Comparison of ENCODE assay signal across 10 cellular contexts in genomic region chr3:46878796-46879436, GRCh38. TPM values are rescaled to one million over a fixed set of nuclear protein-coding genes. Genes with fewer than 3 reads are reported as not detected.
A peak's percentile ranks its signal among the peaks of the same experiment; 100 is the strongest.
DNase-seq lines count a peak whose midpoint lies in the region; ATAC-seq and TF ChIP-seq lines count a peak whose summit lies in the region.
"Had no signal": no experiment of that assay in that cellular context is flagged by ENCODE, and none has a peak within 500 bp of the region (broad histone marks: within the 10 kb centered on the region; RNA-seq: fewer than 3 reads in every experiment).

No MANE protein-coding gene starts in this region.

- intact Hi-C loops in psoas muscle (cut with DNase I), result no loop called here

- peaks cover 0 to 40% (median 4%) of the 10 kb centered on the region in 3 donors for H3K27me3 ChIP-seq in psoas muscle (ENCODE audit: insufficient read depth in 3 of 3, low read length in 2 of 3)

- H3K9me3 ChIP-seq in psoas muscle, result no peaks in the 10 kb centered on the region
- H3K9me3 ChIP-seq: colonic mucosa had no signal

- H3K36me3 ChIP-seq in psoas muscle (ENCODE audit: insufficient read depth in 1 of 2, low read depth in 1 of 2), result no peaks in the 10 kb centered on the region
- H3K36me3 ChIP-seq: colonic mucosa had no signal

- H3K4me3 ChIP-seq in epithelial cell of esophagus (ENCODE audit: low read length) (no peak overlapping the region), psoas muscle (no peak overlapping the region)
- H3K4me3 ChIP-seq: colonic mucosa had no signal

- 57 to 66% (median 61%) methylated on average over 2 of the region's 2 CpGs for WGBS in psoas muscle, 3 donors

- H3K4me1 ChIP-seq in psoas muscle, result peaks cover 4% of the 10 kb centered on the region

- TF ChIP-seq CTCF in epithelial cell of esophagus (IDR thresholded peaks at IDR 0.05; ENCODE audit: insufficient read depth, low read depth, low read length, missing control alignments) (no peak), psoas muscle (IDR thresholded peaks at IDR 0.05) (no peak)

- ATAC-seq in GM18907 (IDR thresholded peaks at IDR 0.05; ENCODE audit: unreplicated experiment) (peak; percentile 60), HG03342 (IDR thresholded peaks at IDR 0.05; ENCODE audit: unreplicated experiment) (no peak), psoas muscle (no peak)

- no peak overlapping the region for H3K27ac ChIP-seq in psoas muscle
- H3K27ac ChIP-seq: colonic mucosa had no signal

- DNase-seq in HK-2 (ENCODE audit: unreplicated experiment) (peak; percentile 56), epithelial cell of esophagus (ENCODE audit: low read depth) (peak; percentile 7), renal cortical epithelial cell (ENCODE audit: low read depth) (peak; percentile 90), T-helper 1 cell (no peak), psoas muscle (no peak), COLO829 (ENCODE audit: low spot score) (no peak)
- DNase-seq: colonic mucosa; stimulated activated naive CD4-positive, alpha-beta T cell treated with Interleukin-2 at 50 U/mL for 16 hours had no signal

RNA-seq across cellular contexts. Expression of gene PTH1R, which starts 1.4 kb away (rescaled TPM):
- 16.3 and 106 TPM in 2 replicates for total RNA-seq in renal cortical epithelial cell
- 1 to 10 TPM; 1.1 to 5.9 (median 4.1) TPM for total RNA-seq in psoas muscle
- polyA plus RNA-seq in psoas muscle, result 1 to 10 TPM; 4.0 to 5.2 (median 4.2) TPM

RNA-seq across cellular contexts. Expression of gene MYL3, which starts 15.7 kb away (rescaled TPM):
- total RNA-seq in renal cortical epithelial cell (4.7 and 15.2 TPM in 2 replicates), psoas muscle (1,000 to 10,000 TPM in 2 of 4 donors, 100 to 1,000 TPM in 2; 395 to 2,071 (median 1,091) TPM)
- 1,000 to 10,000 TPM in 2 of 3 donors, 100 to 1,000 TPM in 1; 555 to 3,091 (median 2,834) TPM for polyA plus RNA-seq in psoas muscle

Comparison
In these comparisons a context has a peak if more than half of its experiments do, and no peak if none do; other contexts are left out.
1. DNase-seq: peak in HK-2 (single experiment), epithelial cell of esophagus (single experiment) and renal cortical epithelial cell (single experiment); none in T-helper 1 cell (0 of 5), psoas muscle (0 of 2) and COLO829 (single experiment).
2. RNA of gene MYL3, which starts 15.7 kb away (total RNA-seq): 395 to 2,071 TPM in psoas muscle; 4.7 to 15.2 TPM in renal cortical epithelial cell; every median in the first group is over 10 times any median in the second.